In the genomic region with DNA sequence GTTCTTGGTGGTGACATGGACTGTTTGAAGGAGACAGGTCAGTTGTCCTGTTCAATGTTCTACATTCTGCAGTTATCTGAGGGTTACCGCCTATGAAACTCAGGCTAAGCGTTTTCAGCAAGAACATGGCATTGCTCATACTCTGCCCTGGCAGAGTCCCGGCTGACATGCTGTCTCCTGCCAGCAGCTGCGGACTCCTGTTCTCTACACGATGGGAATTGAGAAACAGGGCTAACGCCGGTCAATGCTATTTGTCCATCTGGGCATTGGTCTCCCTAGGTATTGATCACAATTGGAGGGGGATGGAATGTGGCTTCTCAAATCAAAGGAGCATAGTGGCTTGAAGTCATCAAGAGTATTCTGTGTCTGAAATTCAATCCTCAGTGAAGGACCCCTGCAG, we compare ENCODE assay signal across 4 cellular contexts. TPM values are rescaled to one million over a fixed set of nuclear protein-coding genes. Genes with fewer than 3 reads are reported as not detected.
"Had no signal": no experiment of that assay in that cellular context is flagged by ENCODE, and none has a peak within 500 bp of the region (broad histone marks: within the 10 kb centered on the region; RNA-seq: fewer than 3 reads in every experiment).

No MANE protein-coding gene starts in this region.

RNA-seq across cellular contexts. Expression of a gene that starts 20.6 kb away (rescaled TPM):
- total RNA-seq: LHCN-M2, M059J, MCF 10A, NCI-H460 had no signal
